Comparison of ENCODE assay signal across 8 cellular contexts in the genomic region with DNA sequence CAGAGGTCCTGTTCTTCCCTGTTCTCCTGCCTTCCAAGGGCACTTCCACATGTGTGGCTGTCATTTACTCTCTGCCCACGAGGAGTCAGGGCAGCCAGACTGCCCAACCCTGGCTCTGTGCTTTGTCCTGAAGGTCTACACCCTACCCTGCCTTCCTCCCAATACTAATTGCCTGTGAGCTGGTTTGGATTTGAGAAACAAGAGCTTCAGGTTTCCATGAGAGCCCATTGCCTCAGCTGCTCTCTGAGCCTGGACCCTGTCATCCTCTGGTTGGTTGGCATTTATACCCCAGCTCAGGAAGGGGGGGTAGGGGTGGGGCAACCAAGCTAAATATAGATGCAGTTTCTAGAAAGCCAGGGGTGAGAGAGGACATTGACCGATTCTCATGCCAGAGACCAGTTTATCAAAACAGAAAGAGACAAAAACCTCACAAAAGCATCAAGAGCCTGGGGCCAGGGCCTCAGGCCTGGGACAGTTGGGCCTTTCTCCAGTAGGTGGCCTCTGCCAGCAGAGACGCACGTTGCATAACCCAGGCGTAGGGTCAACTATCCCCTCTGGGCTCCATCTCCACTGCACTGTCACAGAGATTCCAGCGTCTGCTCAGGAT. TPM values are rescaled to one million over a fixed set of nuclear protein-coding genes. Genes with fewer than 3 reads are reported as not detected.
DNase-seq lines count a peak whose midpoint lies in the region; ATAC-seq and TF ChIP-seq lines count a peak whose summit lies in the region.

No MANE protein-coding gene starts in this region.

- H2AFZ ChIP-seq in Loucy (ENCODE audit: low read length), result no peak overlapping the region

- H3K9ac ChIP-seq in Loucy (ENCODE audit: low read depth, low read length, poor library complexity, severe bottlenecking), result no peak overlapping the region

- peaks cover 7% of the 10 kb centered on the region for H3K4me1 ChIP-seq in Loucy (ENCODE audit: insufficient read depth, low read length, poor library complexity, severe bottlenecking)

- H3K4me3 ChIP-seq in Loucy (ENCODE audit: low read length, poor library complexity, severe bottlenecking) (no peak overlapping the region), choroid plexus epithelial cell (ENCODE audit: low read depth, low read length) (no peak overlapping the region), dorsolateral prefrontal cortex (no peak overlapping the region)

- H3K4me3 Mint-ChIP-seq in activated T-cell treated with anti-CD3 and anti-CD28 coated beads, Interleukin-2, amount 50 U/mL, for 24 hours, result no peak overlapping the region
- H3K4me3 Mint-ChIP-seq in activated T-cell treated with anti-CD3 and anti-CD28 coated beads, Interleukin-2, amount 50 U/mL, for 4 hours, result no peak overlapping the region

- ATAC-seq in activated T-cell treated with anti-CD3 and anti-CD28 coated beads, Interleukin-2, amount 50 U/mL, for 4 hours, result no peak
- ATAC-seq in GM21367 (IDR thresholded peaks at IDR 0.05; ENCODE audit: unreplicated experiment), result no peak

- intact Hi-C loops in dorsolateral prefrontal cortex (cut with DNase I), result no loop called here

- peaks cover 68% of the 10 kb centered on the region for H3K4me1 Mint-ChIP-seq in activated T-cell treated with anti-CD3 and anti-CD28 coated beads, Interleukin-2, amount 50 U/mL, for 24 hours (ENCODE audit: low read depth)
- H3K4me1 Mint-ChIP-seq in activated T-cell treated with anti-CD3 and anti-CD28 coated beads, Interleukin-2, amount 50 U/mL, for 4 hours (ENCODE audit: low read depth), result peaks cover 14% of the 10 kb centered on the region

- no peaks in the 10 kb centered on the region for H3K9me2 ChIP-seq in Loucy (replicated peaks; ENCODE audit: low read depth, low read length)

- H3K9me3 ChIP-seq in Loucy (ENCODE audit: insufficient read depth, low read depth, low read length), result no peaks in the 10 kb centered on the region

- no peak overlapping the region for H3K27ac ChIP-seq in dorsolateral prefrontal cortex

- H3K27ac Mint-ChIP-seq in activated T-cell treated with anti-CD3 and anti-CD28 coated beads, Interleukin-2, amount 50 U/mL, for 24 hours, result peak overlapping the region; percentile 82

- TF ChIP-seq CTCF in Loucy (conservative IDR thresholded peaks at IDR 0.05; ENCODE audit: low read length), result peak; percentile 72
- peak; percentile 62 for TF ChIP-seq CTCF in choroid plexus epithelial cell (conservative IDR thresholded peaks at IDR 0.05; ENCODE audit: low read depth, low read length)
- TF ChIP-seq CTCF in dorsolateral prefrontal cortex (IDR thresholded peaks at IDR 0.05 in 54 of 56, conservative IDR thresholded peaks at IDR 0.05 in 2 of 56; ENCODE audit: low read depth in 1 of 56, partially characterized antibody in 56 of 56), result peak in 14 of 56 donors; percentile 11 to 41 (median 23)

- H3K27me3 Mint-ChIP-seq in activated T-cell treated with anti-CD3 and anti-CD28 coated beads, Interleukin-2, amount 50 U/mL, for 24 hours, result no peaks in the 10 kb centered on the region
- no peaks in the 10 kb centered on the region for H3K27me3 Mint-ChIP-seq in activated T-cell treated with anti-CD3 and anti-CD28 coated beads, Interleukin-2, amount 50 U/mL, for 4 hours (ENCODE audit: low read depth)

- H4K20me1 ChIP-seq in Loucy (ENCODE audit: insufficient read depth, low read length, poor library complexity, severe bottlenecking), result no peaks in the 10 kb centered on the region

- no peaks in the 10 kb centered on the region for H3K27me3 ChIP-seq in Loucy (ENCODE audit: insufficient read depth, low read length, poor library complexity, severe bottlenecking)
- H3K27me3 ChIP-seq in dorsolateral prefrontal cortex, result no peaks in the 10 kb centered on the region

- H3K79me2 ChIP-seq in Loucy (ENCODE audit: insufficient read depth, low read length), result no peaks in the 10 kb centered on the region

- no peaks in the 10 kb centered on the region for H3F3A ChIP-seq in Loucy (ENCODE audit: low read depth)

- no peak overlapping the region for H3K4me2 ChIP-seq in Loucy (ENCODE audit: low read depth, low read length, poor library complexity, severe bottlenecking)

- DNase-seq in activated T-cell treated with anti-CD3 and anti-CD28 coated beads, Interleukin-2, amount 50 U/mL, for 24 hours, result peak; percentile 30
- no peak for DNase-seq in activated T-cell treated with anti-CD3 and anti-CD28 coated beads, Interleukin-2, amount 50 U/mL, for 4 hours
- DNase-seq in choroid plexus epithelial cell (ENCODE audit: low read depth), result peak; percentile 24
- DNase-seq in myocyte (ENCODE audit: low read depth), result peak; percentile 96
- DNase-seq in dorsolateral prefrontal cortex, result no peak
- no peak for DNase-seq in HPDE6-E6E7 (ENCODE audit: extremely low spot score)

- H3K36me3 ChIP-seq in Loucy (ENCODE audit: insufficient read depth, low read length), result no peaks in the 10 kb centered on the region

- no peaks in the 10 kb centered on the region for H3K9me3 Mint-ChIP-seq in activated T-cell treated with anti-CD3 and anti-CD28 coated beads, Interleukin-2, amount 50 U/mL, for 24 hours
- H3K9me3 Mint-ChIP-seq in activated T-cell treated with anti-CD3 and anti-CD28 coated beads, Interleukin-2, amount 50 U/mL, for 4 hours, result no peaks in the 10 kb centered on the region

- H3K36me3 Mint-ChIP-seq in activated T-cell treated with anti-CD3 and anti-CD28 coated beads, Interleukin-2, amount 50 U/mL, for 24 hours (ENCODE audit: low read depth), result peaks cover 94% of the 10 kb centered on the region
- peaks cover 10% of the 10 kb centered on the region for H3K36me3 Mint-ChIP-seq in activated T-cell treated with anti-CD3 and anti-CD28 coated beads, Interleukin-2, amount 50 U/mL, for 4 hours (ENCODE audit: insufficient read depth)

RNA-seq across cellular contexts. Expression of a gene that starts 34.5 kb away (rescaled TPM):
- 10 to 100 TPM; 83.5 to 95.1 (median 87.3) TPM for total RNA-seq in activated T-cell treated with anti-CD3 and anti-CD28 coated beads, Interleukin-2, amount 50 U/mL, for 4 hours
- total RNA-seq in myocyte (17.6 and 22.1 TPM in 2 replicates), dorsolateral prefrontal cortex (1 to 10 TPM in 18 of 120 experiments, under 1 TPM in 96, not detected in 6; 0.12 to 2.9 (median 0.42) TPM)
- 71.5 TPM for polyA plus RNA-seq in myocyte (2012)

RNA-seq across cellular contexts. Expression of a gene that starts 50.6 kb away (rescaled TPM):
- 100 to 1,000 TPM; 168 to 199 (median 199) TPM for total RNA-seq in activated T-cell treated with anti-CD3 and anti-CD28 coated beads, Interleukin-2, amount 50 U/mL, for 4 hours
- total RNA-seq in myocyte (13.8 and 22.6 TPM in 2 replicates), dorsolateral prefrontal cortex (10 to 100 TPM; 25.9 to 77.6 (median 46.8) TPM)
- polyA plus RNA-seq in myocyte (2012), result 52.6 TPM

Comparison
In these comparisons a context has a peak if more than half of its experiments do, and no peak if none do; other contexts are left out.
1. DNase-seq: peak in activated T-cell treated with anti-CD3 and anti-CD28 coated beads, Interleukin-2, amount 50 U/mL, for 24 hours (single experiment), choroid plexus epithelial cell (single experiment) and myocyte (single experiment); none in activated T-cell treated with anti-CD3 and anti-CD28 coated beads, Interleukin-2, amount 50 U/mL, for 4 hours (single experiment), dorsolateral prefrontal cortex (0 of 10) and HPDE6-E6E7 (single experiment).